In the genomic region with DNA sequence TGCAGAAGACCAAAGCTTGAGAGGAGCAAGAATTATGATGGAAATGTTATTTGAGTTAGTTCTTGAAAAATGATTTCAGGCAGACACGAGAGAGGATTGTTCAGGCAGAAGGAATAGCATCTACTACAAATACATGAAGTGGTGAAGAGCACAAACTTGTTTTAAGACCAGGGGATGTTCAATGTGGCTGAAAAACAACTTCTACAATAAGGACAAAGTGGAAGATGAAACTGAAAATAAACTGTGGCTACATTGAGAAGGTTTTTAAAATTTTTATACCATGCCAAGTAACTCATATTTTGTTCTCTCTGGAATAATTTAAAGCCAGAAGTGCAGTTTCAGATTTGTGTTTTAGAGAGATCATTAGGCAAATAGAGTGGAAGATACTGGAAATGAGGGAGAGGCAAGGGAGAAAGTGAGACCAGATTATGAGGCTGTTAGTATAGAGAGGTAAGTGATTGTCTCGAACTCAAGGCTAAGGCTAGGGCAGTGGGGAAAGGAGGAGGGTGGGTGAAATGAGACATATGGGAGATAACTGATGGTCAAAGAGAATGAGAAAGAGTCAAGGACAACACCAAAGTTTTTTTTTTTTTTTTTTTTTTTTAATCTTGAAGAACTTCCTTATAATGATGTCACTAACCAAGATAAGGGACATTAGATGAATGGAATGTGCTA, we compare ENCODE assay signal across 17 cellular contexts.
A peak's percentile ranks its signal among the peaks of the same experiment; 100 is the strongest.
DNase-seq lines count a peak whose midpoint lies in the region; ATAC-seq and TF ChIP-seq lines count a peak whose summit lies in the region.
"Had no signal": no experiment of that assay in that cellular context is flagged by ENCODE, and none has a peak within 500 bp of the region (broad histone marks: within the 10 kb centered on the region; RNA-seq: fewer than 3 reads in every experiment).

No MANE protein-coding gene starts in this region.

- H3K27me3 Mint-ChIP-seq in activated CD8-positive, alpha-beta memory T cell treated with anti-CD3 and anti-CD28 coated beads, Interleukin-2, amount 10 ng/mL, durations not matched to agents 7 days and 5 days: no peaks in the 10 kb centered on the region
- H3K27me3 Mint-ChIP-seq: activated CD4-positive, alpha-beta T cell treated with anti-CD3 and anti-CD28 coated beads for 36 hours; activated T-cell treated with anti-CD3 and anti-CD28 coated beads, Interleukin-2, amount 50 U/mL, for 24 hours had no signal

- CTCF ChIA-PET in activated CD8-positive, alpha-beta memory T cell treated with anti-CD3 and anti-CD28 coated beads, Interleukin-2, amount 10 ng/mL, durations not matched to agents 7 days and 5 days (lab: Charles Lee): no interaction called here

- H3K4me3 ChIP-seq in fibroblast of pulmonary artery (replicated peaks; ENCODE audit: low read depth, low read length) (no peak overlapping the region), MG63 (no peak overlapping the region)
- H3K4me3 ChIP-seq: adrenal gland, lower lobe of right lung had no signal

- no peaks in the 10 kb centered on the region for H3K36me3 ChIP-seq in MG63
- H3K36me3 ChIP-seq: adrenal gland, lower lobe of right lung had no signal

- H3K9me3 Mint-ChIP-seq in activated CD8-positive, alpha-beta memory T cell treated with anti-CD3 and anti-CD28 coated beads, Interleukin-2, amount 10 ng/mL, durations not matched to agents 7 days and 5 days (ENCODE audit: low read depth): no peaks in the 10 kb centered on the region
- H3K9me3 Mint-ChIP-seq: activated T-cell treated with anti-CD3 and anti-CD28 coated beads, Interleukin-2, amount 50 U/mL, for 24 hours; CD8-positive, alpha-beta T cell; naive thymus-derived CD8-positive, alpha-beta T cell had no signal

- peaks cover 5% of the 10 kb centered on the region for H3K36me3 Mint-ChIP-seq in activated CD8-positive, alpha-beta memory T cell treated with anti-CD3 and anti-CD28 coated beads, Interleukin-2, amount 10 ng/mL, durations not matched to agents 7 days and 5 days
- H3K36me3 Mint-ChIP-seq: CD8-positive, alpha-beta T cell; naive thymus-derived CD8-positive, alpha-beta T cell had no signal

- peak overlapping the region; percentile 2 for H3K4me3 Mint-ChIP-seq in activated CD8-positive, alpha-beta memory T cell treated with anti-CD3 and anti-CD28 coated beads, Interleukin-2, amount 10 ng/mL, durations not matched to agents 7 days and 5 days
- H3K4me3 Mint-ChIP-seq: activated CD4-positive, alpha-beta T cell treated with anti-CD3 and anti-CD28 coated beads for 36 hours; activated T-cell treated with anti-CD3 and anti-CD28 coated beads, Interleukin-2, amount 50 U/mL, for 24 hours; CD8-positive, alpha-beta T cell; naive thymus-derived CD8-positive, alpha-beta T cell had no signal

- TF ChIP-seq CTCF in fibroblast of pulmonary artery (IDR thresholded peaks at IDR 0.05; ENCODE audit: low read length, missing control alignments): no peak

- H3K4me1 Mint-ChIP-seq in activated CD8-positive, alpha-beta memory T cell treated with anti-CD3 and anti-CD28 coated beads, Interleukin-2, amount 10 ng/mL, durations not matched to agents 7 days and 5 days: peaks cover 13% of the 10 kb centered on the region

- peak overlapping the region; percentile 24 for H3K27ac Mint-ChIP-seq in activated CD8-positive, alpha-beta memory T cell treated with anti-CD3 and anti-CD28 coated beads, Interleukin-2, amount 10 ng/mL, durations not matched to agents 7 days and 5 days
- H3K27ac Mint-ChIP-seq: activated CD4-positive, alpha-beta T cell treated with anti-CD3 and anti-CD28 coated beads for 36 hours; activated T-cell treated with anti-CD3 and anti-CD28 coated beads, Interleukin-2, amount 50 U/mL, for 24 hours; CD8-positive, alpha-beta T cell had no signal

- no peaks in the 10 kb centered on the region for H3K27me3 ChIP-seq in MG63
- H3K27me3 ChIP-seq: adrenal gland had no signal

- peak; percentile 27 for ATAC-seq in activated CD8-positive, alpha-beta memory T cell treated with anti-CD3 and anti-CD28 coated beads, Interleukin-2, amount 10 ng/mL, durations not matched to agents 7 days and 5 days
- peak; percentile 42 for ATAC-seq in GM21381 (IDR thresholded peaks at IDR 0.05; ENCODE audit: unreplicated experiment)
- peak; percentile 59 for ATAC-seq in HG03432 (IDR thresholded peaks at IDR 0.05; ENCODE audit: unreplicated experiment)
- ATAC-seq in activated CD4-positive, CD25-positive, alpha-beta regulatory T cell treated with anti-CD3 and anti-CD28 coated beads, Interleukin-2, amount 50 U/mL, for 24 hours: no peak
- ATAC-seq: activated CD4-positive, alpha-beta T cell treated with anti-CD3 and anti-CD28 coated beads for 36 hours; CD8-positive, alpha-beta T cell; naive thymus-derived CD8-positive, alpha-beta T cell had no signal

- H3K9me3 ChIP-seq in MG63: no peaks in the 10 kb centered on the region
- H3K9me3 ChIP-seq: adrenal gland, lower lobe of right lung had no signal

- no peak for DNase-seq in activated CD8-positive, alpha-beta memory T cell treated with anti-CD3 and anti-CD28 coated beads, Interleukin-2, amount 10 ng/mL, durations not matched to agents 7 days and 5 days
- no peak for DNase-seq in activated CD8-positive, alpha-beta memory T cell treated with anti-CD3 and anti-CD28 coated beads for 24 hours
- DNase-seq in fibroblast of pulmonary artery (ENCODE audit: low read depth) (peak; percentile 35), MG63 (no peak), NK-92 (lab: John Stamatoyannopoulos, UW; ENCODE audit: unreplicated experiment) (no peak)
- DNase-seq: activated CD4-positive, alpha-beta T cell treated with anti-CD3 and anti-CD28 coated beads for 36 hours; activated T-cell treated with anti-CD3 and anti-CD28 coated beads, Interleukin-2, amount 50 U/mL, for 24 hours; adrenal gland; CD8-positive, alpha-beta T cell; lower lobe of right lung; naive thymus-derived CD8-positive, alpha-beta T cell; NCI-H2171; stimulated activated CD4-positive, alpha-beta T cell treated with anti-CD3 and anti-CD28 coated beads, Interleukin-12 subunit alpha, Interleukin-12 subunit beta, amount 100 ng/mL, for 4 hours; stimulated activated naive CD4-positive, alpha-beta T cell treated with Interleukin-2 at 50 U/mL for 16 hours had no signal

Comparison
In these comparisons a context has a peak if more than half of its experiments do, and no peak if none do; other contexts are left out.
1. ATAC-seq: peak in activated CD8-positive, alpha-beta memory T cell treated with anti-CD3 and anti-CD28 coated beads, Interleukin-2, amount 10 ng/mL, durations not matched to agents 7 days and 5 days (single experiment), GM21381 (single experiment) and HG03432 (single experiment); none in activated CD4-positive, CD25-positive, alpha-beta regulatory T cell treated with anti-CD3 and anti-CD28 coated beads, Interleukin-2, amount 50 U/mL, for 24 hours (0 of 2).